In genomic region chr1:184954232-184954995, GRCh38 we compare ENCODE assay signal across 12 cellular contexts. TPM values are rescaled to one million over a fixed set of nuclear protein-coding genes. Genes with fewer than 3 reads are reported as not detected.
A peak's percentile ranks its signal among the peaks of the same experiment; 100 is the strongest.
DNase-seq lines count a peak whose midpoint lies in the region; ATAC-seq and TF ChIP-seq lines count a peak whose summit lies in the region.
"Had no signal": no experiment of that assay in that cellular context is flagged by ENCODE, and none has a peak within 500 bp of the region (broad histone marks: within the 10 kb centered on the region; RNA-seq: fewer than 3 reads in every experiment).

No MANE protein-coding gene starts in this region.

- no TSS peak for BruUV-seq in Caco-2 (replicated peaks; lab: Mats Ljungman, UMichigan)

- CTCF ChIA-PET in Caco-2 (lab: Charles Lee) = interaction anchor here (1.3 kb wide), 1 partner anchor 149 kb away, joined by 7 read pairs; no protein-coding TSS in a partner anchor

- H3K4me3 Mint-ChIP-seq in Caco-2 (ENCODE audit: unreplicated experiment) = no peak overlapping the region
- H3K4me3 Mint-ChIP-seq: activated CD4-positive, alpha-beta T cell treated with anti-CD3 and anti-CD28 coated beads, Interleukin-2, amount 10 ng/mL, durations not matched to agents 7 days and 5 days had no signal

- no peaks in the 10 kb centered on the region for H3K9me3 ChIP-seq in Caco-2
- no peaks in the 10 kb centered on the region for H3K9me3 ChIP-seq in left lung
- H3K9me3 ChIP-seq: upper lobe of left lung had no signal

- H3K27me3 ChIP-seq in Caco-2 (replicated peaks; ENCODE audit: control insufficient read depth, insufficient read depth, low read length) = no peaks in the 10 kb centered on the region
- no peaks in the 10 kb centered on the region for H3K27me3 ChIP-seq in left lung
- H3K27me3 ChIP-seq: upper lobe of left lung had no signal

- H3K4me3 ChIP-seq in Caco-2 (ENCODE audit: low read depth, low read length) = no peak overlapping the region
- no peak overlapping the region for H3K4me3 ChIP-seq in left lung
- H3K4me3 ChIP-seq: upper lobe of left lung had no signal

- H3K9me3 Mint-ChIP-seq in Caco-2 (ENCODE audit: unreplicated experiment) = no peaks in the 10 kb centered on the region
- H3K9me3 Mint-ChIP-seq: activated CD4-positive, alpha-beta T cell treated with anti-CD3 and anti-CD28 coated beads, Interleukin-2, amount 10 ng/mL, durations not matched to agents 7 days and 5 days had no signal

- H3K36me3 Mint-ChIP-seq in Caco-2 (ENCODE audit: insufficient read depth, unreplicated experiment) = no peaks in the 10 kb centered on the region

- ATAC-seq in left lung = peak; percentile 52
- no peak for ATAC-seq in GM21390 (IDR thresholded peaks at IDR 0.05; ENCODE audit: unreplicated experiment)
- no peak for ATAC-seq in HG03280 (IDR thresholded peaks at IDR 0.05; ENCODE audit: unreplicated experiment)
- ATAC-seq in GM21529 (IDR thresholded peaks at IDR 0.05; ENCODE audit: unreplicated experiment) = no peak

- H3K36me3 ChIP-seq in Caco-2 (ENCODE audit: control insufficient read depth, insufficient read depth, low read length) (no peaks in the 10 kb centered on the region), left lung (no peaks in the 10 kb centered on the region)
- H3K36me3 ChIP-seq: upper lobe of left lung had no signal

- POLR2A ChIA-PET in Caco-2 (lab: Charles Lee) = no interaction called here

- H3K4me1 ChIP-seq in Caco-2 = peaks cover 16% of the 10 kb centered on the region
- peaks cover 0 to 14% of the 10 kb centered on the region in 2 donors for H3K4me1 ChIP-seq in left lung

- peaks cover 18% of the 10 kb centered on the region for H3K4me1 Mint-ChIP-seq in Caco-2 (ENCODE audit: low read depth, unreplicated experiment)

- DNase-seq in Caco-2 (peak; percentile 9 to 40), HT1080 (ENCODE audit: low read depth) (peak; percentile 40), amniotic epithelial cell (ENCODE audit: low read depth) (peak; percentile 58), left lung (no peak), LoVo (ENCODE audit: low spot score) (no peak)
- DNase-seq: activated CD4-positive, alpha-beta T cell treated with anti-CD3 and anti-CD28 coated beads, Interleukin-2, amount 10 ng/mL, durations not matched to agents 7 days and 5 days; NCI-H2227 treated with DMSO at 0.1 percent for 48 hours; stimulated activated CD4-positive, alpha-beta T cell treated with anti-CD3 and anti-CD28 coated beads, Interleukin-12 subunit alpha, Interleukin-12 subunit beta, amount 100 ng/mL, for 4 hours; upper lobe of left lung had no signal

- TF ChIP-seq CTCF in Caco-2 (IDR thresholded peaks at IDR 0.05; ENCODE audit: insufficient read depth in 1 of 2, low read depth in 1 of 2, low read length in 1 of 2, severe bottlenecking in 1 of 2, unreplicated experiment in 1 of 2) (no peak), left lung (IDR thresholded peaks at IDR 0.05) (no peak)

- peak overlapping the region in 1 of 2 donors; percentile 25 for H3K27ac ChIP-seq in left lung
- H3K27ac ChIP-seq: upper lobe of left lung had no signal

- intact Hi-C loops in Caco-2 (cut with micrococcal nuclease; ENCODE audit: unreplicated experiment) (loop anchor here (1.0 kb wide), 1 partner anchor 149 kb away; no protein-coding TSS in a partner anchor), left lung (cut with DNase I) (no loop called here)

- peaks cover 2% of the 10 kb centered on the region for H3K27me3 Mint-ChIP-seq in Caco-2 (ENCODE audit: insufficient read depth, unreplicated experiment)
- H3K27me3 Mint-ChIP-seq: activated CD4-positive, alpha-beta T cell treated with anti-CD3 and anti-CD28 coated beads, Interleukin-2, amount 10 ng/mL, durations not matched to agents 7 days and 5 days had no signal

- H3K27ac Mint-ChIP-seq in Caco-2 (ENCODE audit: unreplicated experiment) = no peak overlapping the region

RNA-seq across cellular contexts. Expression of gene NIBAN1, which starts 19.9 kb away (rescaled TPM):
- total RNA-seq in Caco-2 (2022) (14.3 and 20.8 TPM in 2 replicates), left lung (10 to 100 TPM; 18.8 to 54.3 TPM)
- 24.8 and 27.6 TPM in 2 replicates for total RNA-seq in HT1080 (2014; rRNA removed; shearing (Covaris generic))
- 10.1 and 14.6 TPM in 2 replicates for polyA plus RNA-seq in HT1080 (2015; cell fraction: cytosol; rRNA removed)
- 29.8 and 31.7 TPM in 2 replicates for polyA plus RNA-seq in HT1080 (2015; cell fraction: nucleus; rRNA removed)

Comparison
In these comparisons a context has a peak if more than half of its experiments do, and no peak if none do; other contexts are left out.
1. DNase-seq: peak in Caco-2 (2 of 2), HT1080 (single experiment) and amniotic epithelial cell (single experiment); none in left lung (0 of 2) and LoVo (single experiment).